9 cellular contexts compared by ENCODE assay signal in the genomic region with DNA sequence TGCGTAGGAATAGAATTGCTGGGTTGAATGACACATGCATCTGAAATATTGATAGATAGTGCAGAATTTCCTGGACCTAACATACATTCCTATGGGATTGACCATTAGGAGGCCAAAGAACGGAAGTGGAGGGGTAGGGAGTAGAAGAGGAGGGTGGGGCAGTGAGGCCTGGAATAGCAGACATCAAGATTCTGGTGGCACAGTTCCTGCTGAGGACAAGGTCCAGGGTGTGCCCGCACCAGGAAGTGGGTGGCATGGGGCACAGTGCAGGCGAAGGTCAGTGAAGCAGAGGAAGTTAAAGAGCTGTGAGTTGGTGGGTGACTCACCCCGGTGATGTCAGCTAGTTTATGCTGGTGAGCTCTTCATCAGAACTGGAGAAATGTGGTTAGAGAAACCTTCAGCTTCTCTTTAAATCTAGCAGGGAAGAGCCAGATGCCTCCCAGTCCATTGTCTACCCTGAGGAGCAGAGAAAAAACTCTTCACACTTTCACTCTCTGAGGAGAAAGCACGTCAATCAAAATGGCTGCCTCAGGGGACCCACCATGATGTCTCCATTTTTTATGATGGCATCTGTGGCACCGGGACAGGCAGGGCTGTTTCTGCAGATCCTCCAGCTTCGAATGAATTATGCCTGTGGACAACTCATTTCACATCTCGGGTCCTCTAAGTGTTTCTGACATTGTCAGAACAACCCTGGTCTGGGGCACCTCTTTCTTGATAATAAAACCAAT. TPM values are rescaled to one million over a fixed set of nuclear protein-coding genes. Genes with fewer than 3 reads are reported as not detected.
DNase-seq lines count a peak whose midpoint lies in the region; ATAC-seq and TF ChIP-seq lines count a peak whose summit lies in the region.
"Had no signal": no experiment of that assay in that cellular context is flagged by ENCODE, and none has a peak within 500 bp of the region (broad histone marks: within the 10 kb centered on the region; RNA-seq: fewer than 3 reads in every experiment).

No MANE protein-coding gene starts in this region.

- peak; percentile 27 for DNase-seq in ELF-1 (ENCODE audit: low read depth, low spot score)
- DNase-seq in SW 1271 (lab: John Stamatoyannopoulos, UW): peak; percentile 79 to 96
- peak; percentile 73 for DNase-seq in activated naive CD8-positive, alpha-beta T cell treated with anti-CD3 and anti-CD28 coated beads for 36 hours
- peak; percentile 89 for DNase-seq in kidney epithelial cell (ENCODE audit: low read depth)
- peak; percentile 36 for DNase-seq in stimulated activated CD8-positive, alpha-beta memory T cell treated with anti-CD3 and anti-CD28 coated beads, Interleukin-12 subunit alpha, Interleukin-12 subunit beta, amount 100 ng/mL, for 1 hour (ENCODE audit: low read depth)
- no peak for DNase-seq in OCI-M2 (lab: John Stamatoyannopoulos, UW; ENCODE audit: unreplicated experiment)

- H3K4me3 Mint-ChIP-seq in activated naive CD8-positive, alpha-beta T cell treated with anti-CD3 and anti-CD28 coated beads for 36 hours: no peak overlapping the region

- no peaks in the 10 kb centered on the region for H3K9me3 Mint-ChIP-seq in activated naive CD8-positive, alpha-beta T cell treated with anti-CD3 and anti-CD28 coated beads for 36 hours

- peak overlapping the region; percentile 88 for H3K27ac Mint-ChIP-seq in activated naive CD8-positive, alpha-beta T cell treated with anti-CD3 and anti-CD28 coated beads for 36 hours

- H3K36me3 Mint-ChIP-seq in activated naive CD8-positive, alpha-beta T cell treated with anti-CD3 and anti-CD28 coated beads for 36 hours: peaks cover 10% of the 10 kb centered on the region

- no peaks in the 10 kb centered on the region for H3K27me3 Mint-ChIP-seq in activated naive CD8-positive, alpha-beta T cell treated with anti-CD3 and anti-CD28 coated beads for 36 hours

- peaks cover 78% of the 10 kb centered on the region for H3K4me1 Mint-ChIP-seq in activated naive CD8-positive, alpha-beta T cell treated with anti-CD3 and anti-CD28 coated beads for 36 hours

- H3K27me3 ChIP-seq in kidney epithelial cell (ENCODE audit: control insufficient read depth, insufficient read depth, low read length): no peaks in the 10 kb centered on the region
- H3K27me3 ChIP-seq: suprapubic skin had no signal

- TF ChIP-seq CTCF in kidney epithelial cell (IDR thresholded peaks at IDR 0.05; ENCODE audit: insufficient read depth, low read length, poor library complexity, severe bottlenecking): no peak

- no peaks in the 10 kb centered on the region for H3K36me3 ChIP-seq in kidney epithelial cell (ENCODE audit: control insufficient read depth, insufficient read depth, low read length)
- H3K36me3 ChIP-seq: suprapubic skin had no signal

- no peak overlapping the region for H3K4me3 ChIP-seq in kidney epithelial cell (ENCODE audit: low read depth, low read length)
- H3K4me3 ChIP-seq: suprapubic skin had no signal

- ATAC-seq in HG03108 (IDR thresholded peaks at IDR 0.05; ENCODE audit: unreplicated experiment) (peak; percentile 77), GM19455 (IDR thresholded peaks at IDR 0.05; ENCODE audit: unreplicated experiment) (no peak)

RNA-seq across cellular contexts. Expression of gene CTLA4, which starts 55.9 kb away (rescaled TPM):
- total RNA-seq in activated naive CD8-positive, alpha-beta T cell treated with anti-CD3 and anti-CD28 coated beads for 36 hours: 10 to 100 TPM; 45.6 to 50.9 TPM
- not detected in 2 replicates for total RNA-seq in kidney epithelial cell

Comparison
In these comparisons a context has a peak if more than half of its experiments do, and no peak if none do; other contexts are left out.
1. RNA of gene CTLA4, which starts 55.9 kb away (total RNA-seq): 45.6 to 50.9 TPM in activated naive CD8-positive, alpha-beta T cell treated with anti-CD3 and anti-CD28 coated beads for 36 hours; not detected in kidney epithelial cell; every median in the first group is over 10 times any median in the second.